ENCODE assay signal across 12 cellular contexts in the genomic region with DNA sequence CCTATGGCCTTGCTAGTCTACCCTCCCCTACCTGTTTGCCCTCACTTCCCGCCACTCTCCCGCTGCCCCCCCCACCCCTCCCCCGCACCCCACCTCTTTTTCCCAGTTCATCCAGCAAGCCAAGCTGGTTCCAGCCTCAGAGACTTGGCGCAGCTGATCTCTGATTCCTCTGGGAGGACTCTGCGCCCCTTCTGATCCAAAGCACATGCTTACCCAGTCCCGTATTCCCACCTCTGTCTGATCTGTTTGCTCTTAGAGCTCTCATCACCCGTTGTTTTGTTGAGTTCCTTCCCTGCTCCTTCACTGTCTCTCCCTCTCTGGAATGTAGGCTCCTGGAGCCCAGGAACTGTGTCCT. TPM values are rescaled to one million over a fixed set of nuclear protein-coding genes. Genes with fewer than 3 reads are reported as not detected.
DNase-seq lines count a peak whose midpoint lies in the region; ATAC-seq and TF ChIP-seq lines count a peak whose summit lies in the region.
"Had no signal": no experiment of that assay in that cellular context is flagged by ENCODE, and none has a peak within 500 bp of the region (broad histone marks: within the 10 kb centered on the region; RNA-seq: fewer than 3 reads in every experiment).

No MANE protein-coding gene starts in this region.

- H3K4me1 Mint-ChIP-seq in osteocyte (ENCODE audit: unreplicated experiment): peaks cover 41% of the 10 kb centered on the region

- H3K9me3 ChIP-seq in DND-41 (ENCODE audit: insufficient read depth, low read length, severe bottlenecking) (no peaks in the 10 kb centered on the region), NT2/D1 (ENCODE audit: insufficient read depth, low read length) (no peaks in the 10 kb centered on the region)
- H3K9me3 ChIP-seq: Peyer's patch had no signal

- H3K9me3 Mint-ChIP-seq in osteocyte (ENCODE audit: unreplicated experiment): no peaks in the 10 kb centered on the region

- peak overlapping the region; percentile 57 for H3K27ac Mint-ChIP-seq in osteocyte (ENCODE audit: unreplicated experiment)

- no peak overlapping the region for H3K27ac ChIP-seq in DND-41 (ENCODE audit: low read length)
- peak overlapping the region; percentile 69 to 88 for H3K27ac ChIP-seq in coronary artery

- no peak for DNase-seq in DND-41
- DNase-seq in NT2/D1 (ENCODE audit: low read depth, low spot score): no peak
- DNase-seq in coronary artery (ENCODE audit: low spot score): no peak
- DNase-seq in osteocyte (ENCODE audit: extremely low spot score, unreplicated experiment): no peak
- DNase-seq in medulla oblongata (ENCODE audit: extremely low spot score): no peak
- DNase-seq in foreskin fibroblast: no peak
- DNase-seq: GF-D8, NCI-H1048 had no signal

- H3K4me3 Mint-ChIP-seq in osteocyte (ENCODE audit: unreplicated experiment): peak overlapping the region; percentile 75

- peaks cover 30% of the 10 kb centered on the region for H4K20me1 ChIP-seq in DND-41 (ENCODE audit: insufficient read depth, low read length)

- no peaks in the 10 kb centered on the region for H3K27me3 Mint-ChIP-seq in osteocyte (ENCODE audit: unreplicated experiment)

- H3K36me3 ChIP-seq in DND-41 (ENCODE audit: insufficient read depth, low read length): peaks cover 26% of the 10 kb centered on the region
- peaks cover 24% of the 10 kb centered on the region for H3K36me3 ChIP-seq in NT2/D1 (ENCODE audit: insufficient read depth, insufficient read length, low read length)

- H3K36me3 Mint-ChIP-seq in osteocyte (ENCODE audit: unreplicated experiment): peaks cover 5% of the 10 kb centered on the region

- no peak overlapping the region for H3K4me3 ChIP-seq in DND-41 (ENCODE audit: low read depth in 1 of 2, low read length in 2 of 2)
- H3K4me3 ChIP-seq in NT2/D1 (ENCODE audit: insufficient read length, low read depth): peak overlapping the region; percentile 60
- H3K4me3 ChIP-seq in coronary artery: peak overlapping the region; percentile 82
- no peak overlapping the region for H3K4me3 ChIP-seq in foreskin fibroblast (ENCODE audit: low read depth in 1 of 2, low read length in 2 of 2)

- H3K27me3 ChIP-seq in DND-41 (ENCODE audit: insufficient read depth, low read length, poor library complexity) (no peaks in the 10 kb centered on the region), NT2/D1 (ENCODE audit: insufficient read depth, insufficient read length) (no peaks in the 10 kb centered on the region)
- H3K27me3 ChIP-seq: Peyer's patch had no signal

- peaks cover 36% of the 10 kb centered on the region for H3K4me1 ChIP-seq in DND-41 (ENCODE audit: insufficient read depth, low read length)
- peaks cover 14% of the 10 kb centered on the region for H3K4me1 ChIP-seq in NT2/D1 (ENCODE audit: insufficient read depth, insufficient read length)

- H2AFZ ChIP-seq in DND-41 (ENCODE audit: low read depth, low read length): no peak overlapping the region

- TF ChIP-seq CTCF in DND-41 (IDR thresholded peaks at IDR 0.05; ENCODE audit: borderline replicate concordance, extremely low read depth, low read length, poor library complexity, severe bottlenecking) (no peak), coronary artery (IDR thresholded peaks at IDR 0.05) (no peak), osteocyte (IDR thresholded peaks at IDR 0.05) (no peak), foreskin fibroblast (IDR thresholded peaks at IDR 0.05; ENCODE audit: low read depth, low read length) (no peak)

- H3K79me2 ChIP-seq in DND-41 (ENCODE audit: insufficient read depth, low read length): peaks cover 35% of the 10 kb centered on the region

- no peak for ATAC-seq in DND-41 (ENCODE audit: insufficient read depth, low read depth)
- ATAC-seq in HG03139 (IDR thresholded peaks at IDR 0.05; ENCODE audit: unreplicated experiment): no peak

- H3K9ac ChIP-seq in DND-41 (ENCODE audit: low read depth, low read length) (no peak overlapping the region), NT2/D1 (ENCODE audit: insufficient read length, low read depth) (peak overlapping the region; percentile 89)

- H3K4me2 ChIP-seq in DND-41 (ENCODE audit: insufficient read depth, low read length): peak overlapping the region; percentile 72; the same call in 1 of the 2 replicates

RNA-seq across cellular contexts. Expression of a gene that starts 1.3 kb away (rescaled TPM):
- total RNA-seq in osteocyte: 30.7 and 31.8 TPM in 2 replicates

RNA-seq across cellular contexts. Expression of a gene that starts 40.6 kb away (rescaled TPM):
- total RNA-seq in osteocyte: not detected in 2 replicates
- total RNA-seq: kidney epithelial cell, Peyer's patch, skeletal muscle tissue had no signal

RNA-seq across cellular contexts. Expression of a gene that starts 47.0 kb away (rescaled TPM):
- not detected in 2 replicates for total RNA-seq in osteocyte
- total RNA-seq: kidney epithelial cell, skeletal muscle tissue had no signal

Comparison
In these comparisons a context has a peak if more than half of its experiments do, and no peak if none do; other contexts are left out.
1. H3K4me3 ChIP-seq: peak in NT2/D1 (single experiment) and coronary artery (single experiment); none in DND-41 (0 of 2) and foreskin fibroblast (0 of 2).